13 cellular contexts compared by ENCODE assay signal in the genomic region with DNA sequence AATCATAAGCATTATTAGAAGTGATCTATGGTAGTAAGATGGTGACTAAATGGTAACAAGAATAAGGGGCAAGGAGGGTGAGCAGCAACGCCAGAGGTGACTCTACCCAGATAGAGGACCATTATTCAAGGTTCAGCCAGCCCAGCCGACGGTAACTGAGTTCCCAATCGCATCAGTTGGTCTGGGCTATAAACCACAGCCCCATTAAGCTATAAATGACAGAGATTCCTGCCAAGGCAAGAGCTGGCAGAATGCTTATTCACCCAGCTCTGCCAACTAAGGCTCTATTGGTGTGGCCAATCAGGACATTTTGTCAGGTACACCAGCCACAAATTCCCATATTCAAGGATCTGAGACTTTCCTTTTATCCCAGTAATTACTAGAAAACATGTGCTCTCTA.
"Had no signal": no experiment of that assay in that cellular context is flagged by ENCODE, and none has a peak within 500 bp of the region (broad histone marks: within the 10 kb centered on the region; RNA-seq: fewer than 3 reads in every experiment).

No MANE protein-coding gene starts in this region.

- H3K9me3 ChIP-seq: adrenal gland, esophagus squamous epithelium, left ventricle myocardium inferior, prostate gland, right lobe of liver, spleen, upper lobe of right lung had no signal

- H3K27ac ChIP-seq: adrenal gland, left ventricle myocardium inferior, prostate gland, right lobe of liver, spleen, upper lobe of right lung had no signal

- H3K4me1 ChIP-seq: prostate gland, upper lobe of right lung had no signal

- H3K4me3 ChIP-seq: adrenal gland, dorsolateral prefrontal cortex, esophagus squamous epithelium, left ventricle myocardium inferior, prostate gland, right lobe of liver, spleen, upper lobe of right lung had no signal

- H3K27me3 ChIP-seq: adrenal gland, dorsolateral prefrontal cortex, right lobe of liver had no signal

- DNase-seq: activated CD4-positive, alpha-beta memory T cell treated with anti-CD3 and anti-CD28 coated beads, Interleukin-2, amount 10 ng/mL, durations not matched to agents 7 days and 5 days; activated CD4-positive, alpha-beta T cell treated with anti-CD3 and anti-CD28 coated beads for 4 hours; activated effector memory CD4-positive, alpha-beta T cell treated with Interleukin-2 at 50 U/mL for 16 hours; activated T-cell treated with anti-CD3 and anti-CD28 coated beads, Interleukin-2, amount 50 U/mL, for 4 hours; adrenal gland; dorsolateral prefrontal cortex; esophagus squamous epithelium; left ventricle myocardium inferior; mesenchymal stem cell; right lobe of liver; spleen; upper lobe of right lung had no signal

- H3K36me3 ChIP-seq: adrenal gland, esophagus squamous epithelium, left ventricle myocardium inferior, prostate gland, right lobe of liver, spleen, upper lobe of right lung had no signal
